1 cellular context compared by ENCODE assay signal in genomic region chr10:32104622-32105509, GRCh38.
TF ChIP-seq lines count a peak whose summit lies in the region.

No MANE protein-coding gene starts in this region.

TF ChIP-seq in IMR-90, 13 proteins besides CTCF, POLR2A, EP300 and RAD21 (continued from another document):
- TF ChIP-seq, protein P1, sequence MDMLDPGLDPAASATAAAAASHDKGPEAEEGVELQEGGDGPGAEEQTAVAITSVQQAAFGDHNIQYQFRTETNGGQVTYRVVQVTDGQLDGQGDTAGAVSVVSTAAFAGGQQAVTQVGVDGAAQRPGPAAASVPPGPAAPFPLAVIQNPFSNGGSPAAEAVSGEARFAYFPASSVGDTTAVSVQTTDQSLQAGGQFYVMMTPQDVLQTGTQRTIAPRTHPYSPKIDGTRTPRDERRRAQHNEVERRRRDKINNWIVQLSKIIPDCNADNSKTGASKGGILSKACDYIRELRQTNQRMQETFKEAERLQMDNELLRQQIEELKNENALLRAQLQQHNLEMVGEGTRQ (IDR thresholded peaks at IDR 0.05; ENCODE audit: low read depth, low read length) = no peak
- TF ChIP-seq RFX5 (IDR thresholded peaks at IDR 0.05; ENCODE audit: low read depth, low read length) = no peak
- no peak for TF ChIP-seq RCOR1 (IDR thresholded peaks at IDR 0.05; ENCODE audit: insufficient replicate concordance, low read length)
- no peak for TF ChIP-seq FOS (IDR thresholded peaks at IDR 0.05; ENCODE audit: low read depth, low read length)
- no peak for TF ChIP-seq MXI1 (IDR thresholded peaks at IDR 0.05; ENCODE audit: borderline replicate concordance, low read depth, low read length)
